In genomic region chr7:99143853-99144672, GRCh38 we compare ENCODE assay signal across 1 cellular context.
A peak's percentile ranks its signal among the peaks of the same experiment; 100 is the strongest.
TF ChIP-seq lines count a peak whose summit lies in the region.

SMURF1 (minus strand) TSS chr7:99144108; CDS start chr7:99143780, 328 bp downstream.

TF ChIP-seq in IMR-90, 13 proteins besides CTCF, POLR2A, EP300 and RAD21:
- TF ChIP-seq FOS (IDR thresholded peaks at IDR 0.05; ENCODE audit: low read depth, low read length) (no peak), MAZ (IDR thresholded peaks at IDR 0.05; ENCODE audit: borderline replicate concordance, low read depth, low read length) (peak; percentile 59; the same call in 1 of the 2 replicates), SMC3 (IDR thresholded peaks at IDR 0.05; ENCODE audit: low read depth, low read length) (peak; percentile 6; the same call in 1 of the 2 replicates)
TF ChIP-seq in IMR-90: peak in this region for 2.
